In genomic region chrX:55908685-55909212, GRCh38 we compare ENCODE assay signal across 8 cellular contexts.
DNase-seq lines count a peak whose midpoint lies in the region; ATAC-seq and TF ChIP-seq lines count a peak whose summit lies in the region.

No MANE protein-coding gene starts in this region.

- peak in 2 of 3 donors; percentile 0 to 1 for DNase-seq in stimulated activated CD4-positive, alpha-beta T cell treated with anti-CD3 and anti-CD28 coated beads, Interleukin-12 subunit alpha, Interleukin-12 subunit beta, amount 100 ng/mL, for 48 hours (ENCODE audit: low read depth in 2 of 3, low spot score in 1 of 3)
- DNase-seq in stimulated activated CD4-positive, alpha-beta T cell treated with anti-CD3 and anti-CD28 coated beads, Interleukin-12 subunit alpha, Interleukin-12 subunit beta, amount 100 ng/mL, for 4 hours = no peak
- peak in 1 of 2 experiments; percentile 7 for DNase-seq in SJCRH30
- DNase-seq in lower lobe of right lung = no peak
- peak; percentile 19 for DNase-seq in superior temporal gyrus (ENCODE audit: extremely low spot score)
- no peak for DNase-seq in NK-92 (lab: John Stamatoyannopoulos, UW; ENCODE audit: unreplicated experiment)

- intact Hi-C loops in lower lobe of right lung (cut with DNase I) = no loop called here

- H3K27ac ChIP-seq in SJCRH30 (no peak overlapping the region), duodenal mucosa (ENCODE audit: low read depth, low read length) (peak overlapping the region; percentile 65), lower lobe of right lung (peak overlapping the region; percentile 74)

- no peak for TF ChIP-seq CTCF in lower lobe of right lung (IDR thresholded peaks at IDR 0.05)

- H3K4me1 ChIP-seq in SJCRH30 = no peaks in the 10 kb centered on the region
- H3K4me1 ChIP-seq in duodenal mucosa (ENCODE audit: control insufficient read depth in 1 of 2, insufficient read depth in 2 of 2, low read length in 2 of 2) = peaks cover 0 to 10% of the 10 kb centered on the region in 2 donors
- H3K4me1 ChIP-seq in lower lobe of right lung = no peaks in the 10 kb centered on the region

- peak overlapping the region; percentile 53 for H3K4me3 ChIP-seq in SJCRH30
- H3K4me3 ChIP-seq in duodenal mucosa (ENCODE audit: low read depth in 1 of 2, low read length in 2 of 2) = peak overlapping the region; percentile 84
- H3K4me3 ChIP-seq in lower lobe of right lung = peak overlapping the region; percentile 64

- H3K9me3 ChIP-seq in SJCRH30 (replicated peaks) = no peaks in the 10 kb centered on the region
- H3K9me3 ChIP-seq in duodenal mucosa (ENCODE audit: control insufficient read depth in 1 of 2, low read length in 2 of 2) = no peaks in the 10 kb centered on the region
- H3K9me3 ChIP-seq in lower lobe of right lung = no peaks in the 10 kb centered on the region

- ATAC-seq in HG02973 (IDR thresholded peaks at IDR 0.05; ENCODE audit: unreplicated experiment) = peak; percentile 45
- peak; percentile 64 to 82 for ATAC-seq in lower lobe of right lung

- H3K9ac ChIP-seq in duodenal mucosa (ENCODE audit: low read depth in 1 of 2, low read length in 2 of 2) = peak overlapping the region; percentile 66 to 75

- H3K36me3 ChIP-seq in SJCRH30 (no peaks in the 10 kb centered on the region), duodenal mucosa (ENCODE audit: control insufficient read depth in 1 of 2, insufficient read depth in 2 of 2, low read length in 2 of 2) (no peaks in the 10 kb centered on the region), lower lobe of right lung (no peaks in the 10 kb centered on the region)

- H3K27me3 ChIP-seq in SJCRH30 (no peaks in the 10 kb centered on the region), duodenal mucosa (ENCODE audit: control insufficient read depth in 1 of 2, insufficient read depth in 2 of 2, low read length in 2 of 2) (no peaks in the 10 kb centered on the region), lower lobe of right lung (ENCODE audit: low read depth) (no peaks in the 10 kb centered on the region)

Comparison
In these comparisons a context has a peak if more than half of its experiments do, and no peak if none do; other contexts are left out.
1. DNase-seq: peak in stimulated activated CD4-positive, alpha-beta T cell treated with anti-CD3 and anti-CD28 coated beads, Interleukin-12 subunit alpha, Interleukin-12 subunit beta, amount 100 ng/mL, for 48 hours (2 of 3) and superior temporal gyrus (single experiment); none in stimulated activated CD4-positive, alpha-beta T cell treated with anti-CD3 and anti-CD28 coated beads, Interleukin-12 subunit alpha, Interleukin-12 subunit beta, amount 100 ng/mL, for 4 hours (single experiment), lower lobe of right lung (single experiment) and NK-92 (single experiment).
2. Peak in every context shown above with its lines, with median percentiles within 50 percentile points of each other: H3K4me3 ChIP-seq.